In the genomic region with DNA sequence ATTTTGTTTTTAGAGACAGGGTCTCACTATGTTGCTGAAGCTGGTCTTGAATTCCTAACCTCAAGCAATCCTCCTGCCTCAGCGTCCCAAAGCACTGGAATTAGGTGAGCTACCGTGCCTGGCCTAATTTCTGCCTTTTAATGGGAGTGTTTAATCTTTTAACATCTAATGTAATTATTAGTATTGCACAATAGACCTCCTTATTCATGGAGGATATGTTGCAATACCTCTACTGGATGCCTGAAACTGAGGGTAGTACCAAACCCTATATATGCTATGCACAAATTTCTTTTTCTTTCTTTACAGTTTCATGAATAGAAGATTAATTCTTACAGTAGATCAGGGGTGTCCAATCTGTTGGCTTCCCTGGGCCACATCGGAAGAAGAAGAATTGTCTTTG, we compare ENCODE assay signal across 1 cellular context.
TF ChIP-seq lines count a peak whose summit lies in the region.

No MANE protein-coding gene starts in this region.

TF ChIP-seq in SK-N-SH, 30 proteins besides CTCF, POLR2A, EP300 and RAD21 (continued from another document):
- no peak for TF ChIP-seq JUND (IDR thresholded peaks at IDR 0.05)
- TF ChIP-seq MEF2A (IDR thresholded peaks at IDR 0.05; ENCODE audit: borderline replicate concordance, low read depth), result no peak
